ENCODE assay signal across 7 cellular contexts in genomic region chr5:132420706-132421272, GRCh38. TPM values are rescaled to one million over a fixed set of nuclear protein-coding genes. Genes with fewer than 3 reads are reported as not detected.
DNase-seq lines count a peak whose midpoint lies in the region; ATAC-seq and TF ChIP-seq lines count a peak whose summit lies in the region.

No MANE protein-coding gene starts in this region.

- H3K27me3 Mint-ChIP-seq in activated CD8-positive, alpha-beta T cell treated with anti-CD3 and anti-CD28 coated beads for 36 hours = no peaks in the 10 kb centered on the region

- H3K4me3 ChIP-seq in lung = no peak overlapping the region
- no peak overlapping the region for H3K4me3 ChIP-seq in WERI-Rb-1 (ENCODE audit: low read depth, low read length)

- DNase-seq in activated CD8-positive, alpha-beta T cell treated with anti-CD3 and anti-CD28 coated beads for 36 hours = peak; percentile 41
- DNase-seq in lung (ENCODE audit: low spot score) (peak; percentile 46), iPS-NIHi7 (ENCODE audit: extremely low spot score) (no peak), ACHN (no peak), WERI-Rb-1 (no peak)

- peaks cover 32% of the 10 kb centered on the region in 2 donors for H3K4me1 ChIP-seq in lung (ENCODE audit: control insufficient read depth in 2 of 2, insufficient read depth in 2 of 2, low read length in 2 of 2)

- POLR2A ChIA-PET in activated CD8-positive, alpha-beta T cell treated with anti-CD3 and anti-CD28 coated beads for 36 hours (lab: Charles Lee) = interaction anchor here (1.0 to 1.7 kb wide), 13 partner anchors 10 to 75 kb away, joined by 3 to 44 read pairs (median 6); partner anchors contain the start of gene IRF1

- H3K27ac ChIP-seq in lung (ENCODE audit: low read depth in 1 of 2, low read length in 1 of 2) (peak overlapping the region; percentile 64 to 87), WERI-Rb-1 (no peak overlapping the region)

- H3K27me3 ChIP-seq in lung (ENCODE audit: control insufficient read depth, insufficient read depth) (no peaks in the 10 kb centered on the region), WERI-Rb-1 (ENCODE audit: insufficient read depth, low read depth, severe bottlenecking) (no peaks in the 10 kb centered on the region)

- no peaks in the 10 kb centered on the region for H3K9me3 Mint-ChIP-seq in activated CD8-positive, alpha-beta T cell treated with anti-CD3 and anti-CD28 coated beads for 36 hours

- intact Hi-C loops in activated CD8-positive, alpha-beta T cell treated with anti-CD3 and anti-CD28 coated beads for 36 hours (cut with micrococcal nuclease) = no loop called here

- 8 to 16% methylated on average over 7 of the region's 7 CpGs for WGBS in lung, 2 donors

- H3K4me3 Mint-ChIP-seq in activated CD8-positive, alpha-beta T cell treated with anti-CD3 and anti-CD28 coated beads for 36 hours = peak overlapping the region; percentile 49

- ATAC-seq in HG02970 (IDR thresholded peaks at IDR 0.05; ENCODE audit: low FRiP score, unreplicated experiment) = peak; percentile 37
- ATAC-seq in activated CD8-positive, alpha-beta T cell treated with anti-CD3 and anti-CD28 coated beads for 36 hours = no peak
- peak; percentile 63 for ATAC-seq in lung (ENCODE audit: insufficient read depth, low FRiP score)

- H3K9me3 ChIP-seq in lung (ENCODE audit: control insufficient read depth in 2 of 2, insufficient read depth in 1 of 2, low read length in 1 of 2) = no peaks in the 10 kb centered on the region
- no peaks in the 10 kb centered on the region for H3K9me3 ChIP-seq in WERI-Rb-1 (ENCODE audit: severe bottlenecking)

- H3K36me3 Mint-ChIP-seq in activated CD8-positive, alpha-beta T cell treated with anti-CD3 and anti-CD28 coated beads for 36 hours (ENCODE audit: low read depth) = peaks cover 47% of the 10 kb centered on the region

- in situ Hi-C loops in GM18951 (cut with MboI; ENCODE audit: low sequenced_read_pairs, unreplicated experiment) (loop anchor here (5.0 kb wide), 1 partner anchor 72 kb away; the partner anchor contains the start of gene IRF1), ACHN (cut with HindIII; ENCODE audit: low pct_ligation_motif_present, low pct_unique_long_range_greater_than_20kb, low sequenced_read_pairs) (no loop called here)

- H3K27ac Mint-ChIP-seq in activated CD8-positive, alpha-beta T cell treated with anti-CD3 and anti-CD28 coated beads for 36 hours = peak overlapping the region; percentile 84

- CTCF ChIA-PET in activated CD8-positive, alpha-beta T cell treated with anti-CD3 and anti-CD28 coated beads for 36 hours (lab: Charles Lee) = interaction anchor here (0.7 to 1.7 kb wide), 25 partner anchors 9 to 88 kb away, joined by 3 to 31 read pairs (median 5); partner anchors contain the start of gene IRF1

- H3K36me3 ChIP-seq in lung (ENCODE audit: control insufficient read depth in 2 of 2, insufficient read depth in 2 of 2, low read length in 2 of 2) (peaks cover 0 to 10% of the 10 kb centered on the region in 2 donors), WERI-Rb-1 (no peaks in the 10 kb centered on the region)

- no peak for TF ChIP-seq CTCF in activated CD8-positive, alpha-beta T cell treated with anti-CD3 and anti-CD28 coated beads for 36 hours (IDR thresholded peaks at IDR 0.05)
- TF ChIP-seq CTCF in lung (IDR thresholded peaks at IDR 0.05; ENCODE audit: control extremely low read depth, extremely low read depth) = no peak
- TF ChIP-seq CTCF in WERI-Rb-1 (IDR thresholded peaks at IDR 0.05; ENCODE audit: low read depth, low read length) = no peak

- peaks cover 90% of the 10 kb centered on the region for H3K4me1 Mint-ChIP-seq in activated CD8-positive, alpha-beta T cell treated with anti-CD3 and anti-CD28 coated beads for 36 hours (ENCODE audit: low read depth)

- peak; percentile 45 for TF ChIP-seq POLR2A in GM18951 (IDR thresholded peaks at IDR 0.05; ENCODE audit: extremely low read depth, insufficient read depth, insufficient read length)

RNA-seq across cellular contexts. Expression of gene SLC22A5, which starts 51.3 kb away (rescaled TPM):
- 1 to 10 TPM; 4.0 to 4.1 TPM for total RNA-seq in activated CD8-positive, alpha-beta T cell treated with anti-CD3 and anti-CD28 coated beads for 36 hours
- total RNA-seq in lung = 10 to 100 TPM in 1 of 2 donors, 1 to 10 TPM in 1; 8.5 to 12.7 TPM
- polyA plus RNA-seq in lung = 1 to 10 TPM; 4.6 to 7.2 TPM

Comparison
In these comparisons a context has a peak if more than half of its experiments do, and no peak if none do; other contexts are left out.
1. DNase-seq: peak in activated CD8-positive, alpha-beta T cell treated with anti-CD3 and anti-CD28 coated beads for 36 hours (single experiment) and lung (single experiment); none in iPS-NIHi7 (single experiment), ACHN (single experiment) and WERI-Rb-1 (single experiment).